In genomic region chr3:192467230-192468186, GRCh38 we compare ENCODE assay signal across 8 cellular contexts.
DNase-seq lines count a peak whose midpoint lies in the region; ATAC-seq, FAIRE-seq and TF ChIP-seq lines count a peak whose summit lies in the region.

No MANE protein-coding gene starts in this region.

- TF ChIP-seq POLR2A in A549 (IDR thresholded peaks at IDR 0.05; ENCODE audit: low read length): no peak

- H3K27me3 Mint-ChIP-seq in MCF 10A (ENCODE audit: insufficient read depth, unreplicated experiment): peaks cover 82% of the 10 kb centered on the region

- peak; percentile 76 to 77 for TF ChIP-seq RAD21 in A549 (conservative IDR thresholded peaks at IDR 0.05 in 1 of 2, IDR thresholded peaks at IDR 0.05 in 1 of 2)

- H3K9ac ChIP-seq in keratinocyte (ENCODE audit: control insufficient read depth, extremely low read depth, insufficient read depth, low read length): no peak overlapping the region

- no peak for TF ChIP-seq EP300 in A549 (IDR thresholded peaks at IDR 0.05)

- no peak overlapping the region for H3K4me3 ChIP-seq in A549
- H3K4me3 ChIP-seq in keratinocyte (ENCODE audit: control insufficient read depth in 2 of 3, extremely low read depth in 1 of 3, insufficient read depth in 2 of 3, low read depth in 1 of 3, low read length in 3 of 3): no peak overlapping the region

- H3K9me3 Mint-ChIP-seq in MCF 10A (ENCODE audit: unreplicated experiment): no peaks in the 10 kb centered on the region

- FAIRE-seq in A549 (lab: Jason Lieb, UNC) (no peak), keratinocyte (lab: Jason Lieb, UNC) (peak; percentile 13)

- dilution Hi-C loops in keratinocyte (cut with MboI; ENCODE audit: extremely low pct_ligation_motif_present, low sequenced_read_pairs): no loop called here

- H3K27ac Mint-ChIP-seq in MCF 10A (ENCODE audit: low read depth, unreplicated experiment): no peak overlapping the region

- H3K36me3 Mint-ChIP-seq in MCF 10A (ENCODE audit: insufficient read depth, unreplicated experiment): no peaks in the 10 kb centered on the region

- no TSS peak for BruUV-seq in MCF 10A (replicated peaks; lab: Mats Ljungman, UMichigan)

- DNase-seq in A549 (ENCODE audit: low read depth in 1 of 2, low spot score in 1 of 2): peak; percentile 7 to 36
- peak; percentile 28 for DNase-seq in GM13977 (ENCODE audit: low spot score)
- peak; percentile 82 for DNase-seq in NCI-H1105 (lab: John Stamatoyannopoulos, UW)
- peak; percentile 64 for DNase-seq in SW480 (ENCODE audit: low spot score)
- peak; percentile 72 for DNase-seq in MCF 10A (ENCODE audit: unreplicated experiment)
- DNase-seq in keratinocyte (ENCODE audit: low read depth, low spot score): peak; percentile 11
- DNase-seq in stimulated activated CD4-positive, alpha-beta T cell treated with anti-CD3 and anti-CD28 coated beads, Interleukin-2, amount 100 ng/mL, for 4 hours (ENCODE audit: low read depth): peak; percentile 22

- H3K79me2 ChIP-seq in keratinocyte (ENCODE audit: control insufficient read depth, insufficient read depth, low read length): no peaks in the 10 kb centered on the region

- H3K4me1 ChIP-seq in A549: no peaks in the 10 kb centered on the region
- H3K4me1 ChIP-seq in keratinocyte (ENCODE audit: control insufficient read depth, extremely low read depth, insufficient read depth, low read length): no peaks in the 10 kb centered on the region

- H3K9me3 ChIP-seq in A549: no peaks in the 10 kb centered on the region
- H3K9me3 ChIP-seq in keratinocyte (ENCODE audit: control insufficient read depth, low read depth, low read length): no peaks in the 10 kb centered on the region

- intact Hi-C loops in MCF 10A (cut with micrococcal nuclease): loop anchor here (1.0 to 5.0 kb wide), 4 partner anchors 99 to 1105 kb away; no protein-coding TSS in a partner anchor

- H3K4me1 Mint-ChIP-seq in MCF 10A (ENCODE audit: insufficient read depth, unreplicated experiment): no peaks in the 10 kb centered on the region

- H3K4me3 Mint-ChIP-seq in MCF 10A (ENCODE audit: unreplicated experiment): no peak overlapping the region

- no peaks in the 10 kb centered on the region for H3K9me1 ChIP-seq in keratinocyte (ENCODE audit: control insufficient read depth, extremely low read depth, insufficient read depth, low read length)

- H3K27ac ChIP-seq in A549: no peak overlapping the region
- no peak overlapping the region for H3K27ac ChIP-seq in keratinocyte (ENCODE audit: control insufficient read depth, insufficient read depth, low read length)

- ATAC-seq in A549 (peak; percentile 81 to 90), HG02759 (IDR thresholded peaks at IDR 0.05; ENCODE audit: unreplicated experiment) (peak; percentile 95)

- TF ChIP-seq CTCF in A549 (IDR thresholded peaks at IDR 0.05) (peak; percentile 78), GM13977 (IDR thresholded peaks at IDR 0.05; ENCODE audit: extremely low read depth, insufficient read depth, missing control alignments) (peak; percentile 95), MCF 10A (IDR thresholded peaks at IDR 0.05; ENCODE audit: unreplicated experiment) (peak; percentile 94), keratinocyte (optimal IDR thresholded peaks at IDR 0.05 in 1 of 3, IDR thresholded peaks at IDR 0.05 in 1 of 3, conservative IDR thresholded peaks at IDR 0.05 in 1 of 3; ENCODE audit: extremely low read depth in 1 of 3, insufficient read depth in 2 of 3, low read length in 3 of 3) (peak; percentile 77 to 91 (median 83))

- CTCF ChIA-PET in A549 (lab: Yijun Ruan, JAX) (interaction anchor here (0.6 to 1.6 kb wide), 7 partner anchors 24 to 461 kb away, joined by 3 to 6 read pairs (median 3); no protein-coding TSS in a partner anchor), MCF 10A (lab: Yijun Ruan, JAX) (interaction anchor here (0.5 to 12.1 kb wide), 30 partner anchors 9 to 1150 kb away, joined by 3 to 122 read pairs (median 4); no protein-coding TSS in a partner anchor)

- WGBS in A549 (ENCODE audit: missing lambda C conversion rate): 16% methylated on average over 13 of the region's 13 CpGs

- H3K4me2 ChIP-seq in A549: no peak overlapping the region
- H3K4me2 ChIP-seq in keratinocyte (ENCODE audit: control insufficient read depth, extremely low read depth, insufficient read depth, low read depth, low read length): no peak overlapping the region

- no peaks in the 10 kb centered on the region for H3K36me3 ChIP-seq in keratinocyte (ENCODE audit: control insufficient read depth in 2 of 2, extremely low read depth in 1 of 2, insufficient read depth in 2 of 2, low read length in 2 of 2)

- POLR2A ChIA-PET in A549 (lab: Yijun Ruan, JAX) (no interaction called here), MCF 10A (lab: Yijun Ruan, JAX) (no interaction called here)

- H4K20me1 ChIP-seq in keratinocyte (ENCODE audit: control insufficient read depth, extremely low read depth, insufficient read depth, low read length): no peaks in the 10 kb centered on the region

- H3K27me3 ChIP-seq in keratinocyte (ENCODE audit: control insufficient read depth, extremely low read depth, insufficient read depth, low read length): no peaks in the 10 kb centered on the region

- in situ Hi-C loops in GM13977 (cut with MboI; ENCODE audit: low pct_unique_long_range_greater_than_20kb, low sequenced_read_pairs, unreplicated experiment): no loop called here

- no peak overlapping the region for H2AFZ ChIP-seq in keratinocyte (ENCODE audit: control insufficient read depth, low read length)

TF ChIP-seq in A549, 52 proteins besides CTCF, POLR2A, EP300 and RAD21:
- TF ChIP-seq SMC3 (IDR thresholded peaks at IDR 0.05) (peak; percentile 34; the same call in 1 of the 3 replicates), EHF (CRISPR knock-in tag; IDR thresholded peaks at IDR 0.05) (no peak)

Comparison
In these comparisons a context has a peak if more than half of its experiments do, and no peak if none do; other contexts are left out.
1. DNase-seq: peak in every context shown above with its lines; median percentile 82 in NCI-H1105; 72 in MCF 10A; 64 in SW480; 28 in GM13977; 22 in stimulated activated CD4-positive, alpha-beta T cell treated with anti-CD3 and anti-CD28 coated beads, Interleukin-2, amount 100 ng/mL, for 4 hours; 22 in A549; 11 in keratinocyte.